ENCODE assay signal across 8 cellular contexts in genomic region chr7:98869374-98870070, GRCh38. TPM values are rescaled to one million over a fixed set of nuclear protein-coding genes. Genes with fewer than 3 reads are reported as not detected.
A peak's percentile ranks its signal among the peaks of the same experiment; 100 is the strongest.
DNase-seq lines count a peak whose midpoint lies in the region; ATAC-seq, FAIRE-seq and TF ChIP-seq lines count a peak whose summit lies in the region.

TSS of gene TMEM130 (minus strand) at chr7:98870014. CDS start at chr7:98869861, 153 bp downstream.

- no peak for TF ChIP-seq CTCF in upper lobe of left lung (IDR thresholded peaks at IDR 0.05)

- no peaks in the 10 kb centered on the region for H3K36me3 Mint-ChIP-seq in activated naive CD8-positive, alpha-beta T cell treated with anti-CD3 and anti-CD28 coated beads, Interleukin-2, amount 50 U/mL, for 24 hours (ENCODE audit: low read depth)

- H3K27me3 ChIP-seq in layer of hippocampus (ENCODE audit: control insufficient read depth, insufficient read depth, low read length) (peaks cover 12% of the 10 kb centered on the region), upper lobe of left lung (peaks cover 0 to 18% (median 10%) of the 10 kb centered on the region in 4 donors)

- WGBS in upper lobe of left lung, 2 donors = 0 to 8% methylated on average over 12 to 42 of the region's 76 CpGs

- ATAC-seq in activated naive CD8-positive, alpha-beta T cell treated with anti-CD3 and anti-CD28 coated beads, Interleukin-2, amount 50 U/mL, for 24 hours = no peak
- ATAC-seq in upper lobe of left lung (ENCODE audit: low FRiP score in 2 of 2) (peak in 1 of 2 donors; percentile 21), GM21737 (IDR thresholded peaks at IDR 0.05; ENCODE audit: unreplicated experiment) (no peak)

- TF ChIP-seq EP300 in upper lobe of left lung (IDR thresholded peaks at IDR 0.05) = no peak

- H3K27ac ChIP-seq in layer of hippocampus (ENCODE audit: low read depth, low read length) (peak within 1 kb of the TSS; percentile 46), upper lobe of left lung (no peak within 1 kb of the TSS)

- H3K4me1 ChIP-seq in upper lobe of left lung = peaks cover 13 to 22% (median 18%) of the 10 kb centered on the region in 4 donors

- no peak for TF ChIP-seq POLR2A in upper lobe of left lung (IDR thresholded peaks at IDR 0.05)

- H3K4me3 Mint-ChIP-seq in activated naive CD8-positive, alpha-beta T cell treated with anti-CD3 and anti-CD28 coated beads, Interleukin-2, amount 50 U/mL, for 24 hours = peak within 1 kb of the TSS; percentile 72

- H3K4me1 Mint-ChIP-seq in activated naive CD8-positive, alpha-beta T cell treated with anti-CD3 and anti-CD28 coated beads, Interleukin-2, amount 50 U/mL, for 24 hours = peaks cover 6% of the 10 kb centered on the region

- H3K9me3 Mint-ChIP-seq in activated naive CD8-positive, alpha-beta T cell treated with anti-CD3 and anti-CD28 coated beads, Interleukin-2, amount 50 U/mL, for 24 hours = no peaks in the 10 kb centered on the region

- H3K36me3 ChIP-seq in upper lobe of left lung = no peaks in the 10 kb centered on the region

- H3K9me3 ChIP-seq in upper lobe of left lung = no peaks in the 10 kb centered on the region

- no peak within 1 kb of the TSS for H3K27ac Mint-ChIP-seq in activated naive CD8-positive, alpha-beta T cell treated with anti-CD3 and anti-CD28 coated beads, Interleukin-2, amount 50 U/mL, for 24 hours

- H3K4me3 ChIP-seq in upper lobe of left lung = peak within 1 kb of the TSS in 3 of 4 donors; percentile 36 to 49 (median 45)

- H3K27me3 Mint-ChIP-seq in activated naive CD8-positive, alpha-beta T cell treated with anti-CD3 and anti-CD28 coated beads, Interleukin-2, amount 50 U/mL, for 24 hours = peaks cover 28% of the 10 kb centered on the region

- peak; percentile 23 for DNase-seq in stimulated activated CD4-positive, alpha-beta T cell treated with anti-CD3 and anti-CD28 coated beads, Interleukin-15, amount 100 ng/mL, for 24 hours
- no peak for DNase-seq in stimulated activated CD4-positive, alpha-beta T cell treated with anti-CD3 and anti-CD28 coated beads, Interleukin-4, amount 100 ng/mL, for 24 hours
- DNase-seq in activated naive CD8-positive, alpha-beta T cell treated with anti-CD3 and anti-CD28 coated beads, Interleukin-2, amount 50 U/mL, for 24 hours = peak; percentile 10
- DNase-seq in upper lobe of left lung = peak in 1 of 2 donors; percentile 85
- no peak for DNase-seq in activated CD4-positive, alpha-beta T cell treated with anti-CD3 and anti-CD28 coated beads for 4 hours
- DNase-seq in HTR-8/SVneo (ENCODE audit: insufficient read length, low spot score) = no peak

- FAIRE-seq in HTR-8/SVneo (lab: Jason Lieb, UNC) = no peak

RNA-seq across cellular contexts. Expression of gene TMEM130, which starts in this region (rescaled TPM):
- total RNA-seq in upper lobe of left lung = 10 to 100 TPM in 1 of 6 donors, 1 to 10 TPM in 4, under 1 TPM in 1; 0.30 to 10.2 (median 2.7) TPM

Comparison
In these comparisons a context has a peak if more than half of its experiments do, and no peak if none do; other contexts are left out.
1. DNase-seq: peak in stimulated activated CD4-positive, alpha-beta T cell treated with anti-CD3 and anti-CD28 coated beads, Interleukin-15, amount 100 ng/mL, for 24 hours (single experiment) and activated naive CD8-positive, alpha-beta T cell treated with anti-CD3 and anti-CD28 coated beads, Interleukin-2, amount 50 U/mL, for 24 hours (single experiment); none in stimulated activated CD4-positive, alpha-beta T cell treated with anti-CD3 and anti-CD28 coated beads, Interleukin-4, amount 100 ng/mL, for 24 hours (single experiment), activated CD4-positive, alpha-beta T cell treated with anti-CD3 and anti-CD28 coated beads for 4 hours (0 of 2) and HTR-8/SVneo (single experiment).